Comparison of ENCODE assay signal across 24 cellular contexts in the genomic region with DNA sequence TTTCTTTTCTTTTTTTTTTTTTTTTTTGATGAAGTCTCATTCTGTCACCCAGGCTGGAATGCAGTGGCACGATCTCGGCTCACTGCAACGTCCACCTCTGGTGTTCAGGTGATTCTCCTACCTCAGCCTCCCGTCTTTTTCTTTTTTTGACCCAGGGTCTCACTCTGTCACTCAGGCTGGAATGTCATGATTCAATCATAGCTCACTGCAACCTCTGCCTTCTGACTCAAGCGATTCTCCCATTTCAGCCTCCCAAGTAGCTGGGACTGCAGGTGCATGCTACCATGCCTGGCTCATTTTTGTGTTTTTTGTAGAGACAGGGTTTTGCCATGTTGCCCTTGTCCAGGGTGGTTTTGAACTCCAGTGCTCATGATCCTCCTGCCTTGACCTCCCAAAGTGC.
"Had no signal": no experiment of that assay in that cellular context is flagged by ENCODE, and none has a peak within 500 bp of the region (broad histone marks: within the 10 kb centered on the region; RNA-seq: fewer than 3 reads in every experiment).

No MANE protein-coding gene starts in this region.

- H3K9me3 ChIP-seq: esophagus squamous epithelium, gastroesophageal sphincter, left ventricle myocardium inferior, pancreas, suprapubic skin, thyroid gland, upper lobe of left lung had no signal

- H3K27me3 Mint-ChIP-seq: natural killer cell treated with Interleukin-12 subunit alpha and Interleukin-12 subunit beta and Interleukin-15 and Interleukin-18, amount 100 ng/mL, for 72 hours; progenitor cell of endocrine pancreas had no signal

- H3K27ac ChIP-seq: esophagus squamous epithelium, gastroesophageal sphincter, left ventricle myocardium inferior, neural progenitor cell, pancreas, suprapubic skin, thyroid gland, upper lobe of left lung had no signal

- FAIRE-seq: endometrium, keratinocyte, pancreas, small intestine had no signal

- ATAC-seq: gastroesophageal sphincter; left cardiac atrium; natural killer cell treated with Interleukin-12 subunit alpha and Interleukin-12 subunit beta and Interleukin-15 and Interleukin-18, amount 100 ng/mL, for 72 hours; pancreas; right cardiac atrium; stimulated activated naive CD8-positive, alpha-beta T cell treated with anti-CD3 and anti-CD28 coated beads, Interleukin-15, Interleukin-2, amounts not matched to agents 100 U/mL and 50 U/mL, for 24 hours had no signal

- H3K9ac ChIP-seq: neural progenitor cell had no signal

- H3K36me3 ChIP-seq: esophagus squamous epithelium, gastroesophageal sphincter, left ventricle myocardium inferior, neural progenitor cell, pancreas, suprapubic skin, thyroid gland, upper lobe of left lung had no signal

- H3K27me3 ChIP-seq: esophagus squamous epithelium, gastroesophageal sphincter, neural progenitor cell, pancreas, suprapubic skin, thyroid gland, upper lobe of left lung had no signal

- H3K27ac Mint-ChIP-seq: neural progenitor cell, progenitor cell of endocrine pancreas had no signal

- DNase-seq: effector memory CD4-positive, alpha-beta T cell; esophagus squamous epithelium; foreskin fibroblast; glutamatergic neuron; left cardiac atrium; left ventricle myocardium inferior; mesenchymal stem cell; midbrain; occipital lobe; pancreas; right cardiac atrium; small intestine; stimulated activated CD4-positive, alpha-beta T cell treated with anti-CD3 and anti-CD28 coated beads, Interleukin-2, amount 100 ng/mL, for 48 hours; stimulated activated naive CD8-positive, alpha-beta T cell treated with anti-CD3 and anti-CD28 coated beads, Interleukin-15, Interleukin-2, amounts not matched to agents 100 U/mL and 50 U/mL, for 24 hours; thyroid gland; upper lobe of left lung had no signal

- H3K4me2 ChIP-seq: neural progenitor cell had no signal

- H2AFZ ChIP-seq: neural progenitor cell had no signal

- H3K4me3 Mint-ChIP-seq: neural progenitor cell had no signal

- H3K9me3 Mint-ChIP-seq: natural killer cell treated with Interleukin-12 subunit alpha and Interleukin-12 subunit beta and Interleukin-15 and Interleukin-18, amount 100 ng/mL, for 72 hours had no signal

- H3K4me3 ChIP-seq: esophagus squamous epithelium, gastroesophageal sphincter, left ventricle myocardium inferior, lung, neural progenitor cell, pancreas, suprapubic skin, thyroid gland, upper lobe of left lung had no signal

- H3K4me1 ChIP-seq: esophagus squamous epithelium, gastroesophageal sphincter, pancreas, suprapubic skin, upper lobe of left lung had no signal
